In the genomic region with DNA sequence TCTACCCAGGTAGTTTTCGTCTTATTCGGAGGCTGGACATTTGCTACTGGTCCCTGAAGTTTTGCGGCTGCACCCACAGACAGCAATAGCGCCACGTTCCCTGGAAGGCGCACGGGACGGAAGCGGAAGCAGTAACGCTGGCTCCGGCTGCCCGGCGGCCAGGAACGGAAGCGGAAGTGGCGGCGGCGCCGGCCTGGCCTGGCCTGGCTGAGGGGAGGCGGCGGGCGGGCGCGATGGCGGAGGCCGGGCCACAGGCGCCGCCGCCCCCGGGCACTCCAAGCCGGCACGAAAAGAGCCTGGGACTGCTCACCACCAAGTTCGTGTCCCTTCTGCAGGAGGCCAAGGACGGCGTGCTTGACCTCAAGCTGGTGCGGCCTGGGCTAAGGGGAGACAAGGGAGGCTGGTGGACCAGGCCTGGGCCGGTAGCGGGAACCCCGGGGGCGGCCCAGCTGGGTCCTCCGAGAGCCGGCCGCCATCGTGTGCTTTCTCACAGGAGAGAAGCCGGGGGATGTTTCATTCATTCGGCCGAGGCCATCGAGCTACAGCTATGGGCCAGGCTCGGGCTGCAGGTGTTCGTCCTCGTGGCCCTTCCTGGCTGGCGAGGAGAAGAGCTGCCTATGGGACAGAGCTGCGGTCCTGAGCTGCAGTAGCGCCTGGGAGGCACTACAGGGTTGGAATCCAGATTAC, we compare ENCODE assay signal across 8 cellular contexts. TPM values are rescaled to one million over a fixed set of nuclear protein-coding genes. Genes with fewer than 3 reads are reported as not detected.
DNase-seq lines count a peak whose midpoint lies in the region; ATAC-seq and TF ChIP-seq lines count a peak whose summit lies in the region.

A gene with protein sequence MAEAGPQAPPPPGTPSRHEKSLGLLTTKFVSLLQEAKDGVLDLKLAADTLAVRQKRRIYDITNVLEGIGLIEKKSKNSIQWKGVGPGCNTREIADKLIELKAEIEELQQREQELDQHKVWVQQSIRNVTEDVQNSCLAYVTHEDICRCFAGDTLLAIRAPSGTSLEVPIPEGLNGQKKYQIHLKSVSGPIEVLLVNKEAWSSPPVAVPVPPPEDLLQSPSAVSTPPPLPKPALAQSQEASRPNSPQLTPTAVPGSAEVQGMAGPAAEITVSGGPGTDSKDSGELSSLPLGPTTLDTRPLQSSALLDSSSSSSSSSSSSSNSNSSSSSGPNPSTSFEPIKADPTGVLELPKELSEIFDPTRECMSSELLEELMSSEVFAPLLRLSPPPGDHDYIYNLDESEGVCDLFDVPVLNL (plus strand): TSS at position 161 of the 687 bp plus-strand sequence. CDS start 73 bp downstream, at position 234.

- ATAC-seq in GM19035 (IDR thresholded peaks at IDR 0.05; ENCODE audit: unreplicated experiment) = peak; percentile 90
- peak; percentile 94 for ATAC-seq in HG03354 (IDR thresholded peaks at IDR 0.05; ENCODE audit: poor library complexity, severe bottlenecking, unreplicated experiment)
- peak; percentile 95 for ATAC-seq in left lobe of liver

- H3K27ac ChIP-seq in colonic mucosa = peak within 1 kb of the TSS; percentile 60

- H3K4me3 Mint-ChIP-seq in activated CD4-positive, alpha-beta T cell treated with anti-CD3 and anti-CD28 coated beads, Interleukin-2, amount 10 ng/mL, durations not matched to agents 24 days and 14 days = peak within 1 kb of the TSS; percentile 93

- peaks cover 21% of the 10 kb centered on the region for H3K36me3 ChIP-seq in colonic mucosa

- H3K27ac Mint-ChIP-seq in activated CD4-positive, alpha-beta T cell treated with anti-CD3 and anti-CD28 coated beads, Interleukin-2, amount 10 ng/mL, durations not matched to agents 24 days and 14 days = peak within 1 kb of the TSS; percentile 88

- no peaks in the 10 kb centered on the region for H3K9me3 Mint-ChIP-seq in activated CD4-positive, alpha-beta T cell treated with anti-CD3 and anti-CD28 coated beads, Interleukin-2, amount 10 ng/mL, durations not matched to agents 24 days and 14 days

- DNase-seq in Ammon's horn (ENCODE audit: low spot score) (peak; percentile 97), NCI-H524 treated with DMSO at 0.1 percent for 48 hours (lab: John Stamatoyannopoulos, UW) (peak; percentile 47), colonic mucosa (peak; percentile 91), left lobe of liver (ENCODE audit: low spot score) (peak; percentile 93)
- peak; percentile 97 for DNase-seq in activated CD4-positive, alpha-beta T cell treated with anti-CD3 and anti-CD28 coated beads, Interleukin-2, amount 10 ng/mL, durations not matched to agents 24 days and 14 days
- DNase-seq in stimulated activated CD4-positive, alpha-beta T cell treated with anti-CD3 and anti-CD28 coated beads, Interleukin-2, amount 100 ng/mL, for 24 hours = peak; percentile 89 to 92

- no peaks in the 10 kb centered on the region for H3K27me3 Mint-ChIP-seq in activated CD4-positive, alpha-beta T cell treated with anti-CD3 and anti-CD28 coated beads, Interleukin-2, amount 10 ng/mL, durations not matched to agents 24 days and 14 days

- intact Hi-C loops in activated CD4-positive, alpha-beta T cell treated with anti-CD3 and anti-CD28 coated beads, Interleukin-2, amount 10 ng/mL, durations not matched to agents 24 days and 14 days (cut with micrococcal nuclease) = loop anchor here (1.0 kb wide), 2 partner anchors 9 to 34 kb away; a partner anchor contains a TSS
- intact Hi-C loops in colonic mucosa (cut with DNase I) = no loop called here

- H3K9me3 ChIP-seq in colonic mucosa = no peaks in the 10 kb centered on the region

- peak within 1 kb of the TSS; percentile 98 to 99 for H3K9ac ChIP-seq in colonic mucosa (ENCODE audit: low read depth in 2 of 2, low read length in 2 of 2)

- peaks cover 18% of the 10 kb centered on the region for H3K4me1 ChIP-seq in colonic mucosa

- no peak for TF ChIP-seq CTCF in colonic mucosa (IDR thresholded peaks at IDR 0.05)

- peaks cover 47% of the 10 kb centered on the region for H3K36me3 Mint-ChIP-seq in activated CD4-positive, alpha-beta T cell treated with anti-CD3 and anti-CD28 coated beads, Interleukin-2, amount 10 ng/mL, durations not matched to agents 24 days and 14 days (ENCODE audit: low read depth)

- H3K4me3 ChIP-seq in colonic mucosa = peak within 1 kb of the TSS; percentile 100

- peaks cover 31% of the 10 kb centered on the region for H3K4me1 Mint-ChIP-seq in activated CD4-positive, alpha-beta T cell treated with anti-CD3 and anti-CD28 coated beads, Interleukin-2, amount 10 ng/mL, durations not matched to agents 24 days and 14 days

- no peaks in the 10 kb centered on the region for H3K27me3 ChIP-seq in colonic mucosa

RNA-seq across cellular contexts. Expression of the gene that starts here (rescaled TPM):
- total RNA-seq in activated CD4-positive, alpha-beta T cell treated with anti-CD3 and anti-CD28 coated beads, Interleukin-2, amount 10 ng/mL, durations not matched to agents 24 days and 14 days = 165 and 166 TPM in 2 replicates
- 10 to 100 TPM; 53.3 to 89.0 TPM for total RNA-seq in colonic mucosa
- total RNA-seq in left lobe of liver = 19.0 TPM

Comparison
In these comparisons a context has a peak if more than half of its experiments do, and no peak if none do; other contexts are left out.
1. Peak in every context shown above with its lines: DNase-seq, ATAC-seq, H3K4me3 ChIP-seq and H3K27ac ChIP-seq.
2. DNase-seq: peak in every context shown above with its lines; median percentile 97 in Ammon's horn; 97 in activated CD4-positive, alpha-beta T cell treated with anti-CD3 and anti-CD28 coated beads, Interleukin-2, amount 10 ng/mL, durations not matched to agents 24 days and 14 days; 93 in left lobe of liver; 91 in colonic mucosa; 90 in stimulated activated CD4-positive, alpha-beta T cell treated with anti-CD3 and anti-CD28 coated beads, Interleukin-2, amount 100 ng/mL, for 24 hours; 47 in NCI-H524 treated with DMSO at 0.1 percent for 48 hours.